In the genomic region with DNA sequence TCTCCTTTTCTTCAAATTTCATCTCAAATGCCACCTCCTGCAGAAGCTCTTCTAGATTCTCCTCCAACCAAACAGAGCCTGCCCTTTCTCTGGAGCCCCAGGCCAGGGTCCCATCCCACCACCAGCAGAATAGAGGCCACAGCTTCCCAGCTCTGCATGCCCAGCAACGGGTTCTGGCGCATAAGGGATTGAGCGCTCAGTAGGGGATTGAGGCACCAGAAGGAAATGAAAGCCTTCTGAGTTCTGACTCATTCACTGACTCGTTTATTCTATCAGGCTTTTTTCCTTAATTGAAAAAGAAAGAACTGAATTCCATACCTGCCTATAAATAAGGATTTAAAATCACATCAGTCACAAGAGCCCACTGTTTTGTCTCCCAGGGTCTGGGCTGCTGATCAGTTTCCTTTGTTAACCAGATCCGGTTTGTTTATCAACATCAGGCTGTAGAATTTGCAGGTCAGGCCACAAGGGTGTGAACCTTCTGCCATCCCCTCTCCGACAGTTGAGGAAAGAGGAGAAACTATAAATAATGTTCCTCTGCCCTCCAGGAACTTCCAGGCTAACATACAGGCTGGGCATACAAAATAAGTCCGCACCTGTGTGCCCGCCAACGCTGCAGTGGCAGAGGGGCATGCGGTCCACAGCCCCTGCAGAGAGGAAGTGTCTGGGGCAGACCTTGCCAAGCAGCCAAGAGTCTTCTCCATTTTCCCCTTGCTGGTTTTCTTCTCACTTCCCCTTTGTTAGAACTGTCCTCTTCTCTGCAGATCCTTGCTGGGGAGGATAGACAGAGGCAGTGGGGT, we compare ENCODE assay signal across 1 cellular context.
TF ChIP-seq lines count a peak whose summit lies in the region.

No MANE protein-coding gene starts in this region.

TF ChIP-seq in HepG2, 621 proteins besides CTCF, POLR2A, EP300 and RAD21 (continued from another document):
- TF ChIP-seq EHMT2 (IDR thresholded peaks at IDR 0.05; ENCODE audit: borderline replicate concordance, low read depth, low read length) = no peak
- TF ChIP-seq, protein P1, sequence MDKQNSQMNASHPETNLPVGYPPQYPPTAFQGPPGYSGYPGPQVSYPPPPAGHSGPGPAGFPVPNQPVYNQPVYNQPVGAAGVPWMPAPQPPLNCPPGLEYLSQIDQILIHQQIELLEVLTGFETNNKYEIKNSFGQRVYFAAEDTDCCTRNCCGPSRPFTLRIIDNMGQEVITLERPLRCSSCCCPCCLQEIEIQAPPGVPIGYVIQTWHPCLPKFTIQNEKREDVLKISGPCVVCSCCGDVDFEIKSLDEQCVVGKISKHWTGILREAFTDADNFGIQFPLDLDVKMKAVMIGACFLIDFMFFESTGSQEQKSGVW (CRISPR knock-in tag; IDR thresholded peaks at IDR 0.05; ENCODE audit: borderline replicate concordance) = no peak
- TF ChIP-seq ZNF34 (CRISPR knock-in tag; IDR thresholded peaks at IDR 0.05; ENCODE audit: borderline replicate concordance) = no peak
- no peak for TF ChIP-seq ZNF496 (CRISPR knock-in tag; IDR thresholded peaks at IDR 0.05; ENCODE audit: insufficient replicate concordance)
- no peak for TF ChIP-seq ZNF180 (CRISPR knock-in tag; IDR thresholded peaks at IDR 0.05; ENCODE audit: borderline replicate concordance, low read depth)
- no peak for TF ChIP-seq ZNF367 (CRISPR knock-in tag; IDR thresholded peaks at IDR 0.05; ENCODE audit: borderline replicate concordance)
- TF ChIP-seq, protein P2, sequence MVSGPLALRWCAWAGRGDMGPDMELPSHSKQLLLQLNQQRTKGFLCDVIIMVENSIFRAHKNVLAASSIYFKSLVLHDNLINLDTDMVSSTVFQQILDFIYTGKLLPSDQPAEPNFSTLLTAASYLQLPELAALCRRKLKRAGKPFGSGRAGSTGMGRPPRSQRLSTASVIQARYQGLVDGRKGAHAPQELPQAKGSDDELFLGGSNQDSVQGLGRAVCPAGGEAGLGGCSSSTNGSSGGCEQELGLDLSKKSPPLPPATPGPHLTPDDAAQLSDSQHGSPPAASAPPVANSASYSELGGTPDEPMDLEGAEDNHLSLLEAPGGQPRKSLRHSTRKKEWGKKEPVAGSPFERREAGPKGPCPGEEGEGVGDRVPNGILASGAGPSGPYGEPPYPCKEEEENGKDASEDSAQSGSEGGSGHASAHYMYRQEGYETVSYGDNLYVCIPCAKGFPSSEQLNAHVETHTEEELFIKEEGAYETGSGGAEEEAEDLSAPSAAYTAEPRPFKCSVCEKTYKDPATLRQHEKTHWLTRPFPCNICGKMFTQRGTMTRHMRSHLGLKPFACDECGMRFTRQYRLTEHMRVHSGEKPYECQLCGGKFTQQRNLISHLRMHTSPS (CRISPR knock-in tag; IDR thresholded peaks at IDR 0.05; ENCODE audit: low read depth) = no peak
- TF ChIP-seq, protein P3, sequence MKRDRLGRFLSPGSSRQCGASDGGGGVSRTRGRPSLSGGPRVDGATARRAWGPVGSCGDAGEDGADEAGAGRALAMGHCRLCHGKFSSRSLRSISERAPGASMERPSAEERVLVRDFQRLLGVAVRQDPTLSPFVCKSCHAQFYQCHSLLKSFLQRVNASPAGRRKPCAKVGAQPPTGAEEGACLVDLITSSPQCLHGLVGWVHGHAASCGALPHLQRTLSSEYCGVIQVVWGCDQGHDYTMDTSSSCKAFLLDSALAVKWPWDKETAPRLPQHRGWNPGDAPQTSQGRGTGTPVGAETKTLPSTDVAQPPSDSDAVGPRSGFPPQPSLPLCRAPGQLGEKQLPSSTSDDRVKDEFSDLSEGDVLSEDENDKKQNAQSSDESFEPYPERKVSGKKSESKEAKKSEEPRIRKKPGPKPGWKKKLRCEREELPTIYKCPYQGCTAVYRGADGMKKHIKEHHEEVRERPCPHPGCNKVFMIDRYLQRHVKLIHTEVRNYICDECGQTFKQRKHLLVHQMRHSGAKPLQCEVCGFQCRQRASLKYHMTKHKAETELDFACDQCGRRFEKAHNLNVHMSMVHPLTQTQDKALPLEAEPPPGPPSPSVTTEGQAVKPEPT (CRISPR knock-in tag; IDR thresholded peaks at IDR 0.05; ENCODE audit: low read depth) = no peak
- TF ChIP-seq XBP1 (CRISPR knock-in tag; IDR thresholded peaks at IDR 0.05) = no peak
